Comparison of ENCODE assay signal across 12 cellular contexts in genomic region chr6:36350681-36351091, GRCh38. TPM values are rescaled to one million over a fixed set of nuclear protein-coding genes. Genes with fewer than 3 reads are reported as not detected.
DNase-seq lines count a peak whose midpoint lies in the region; ATAC-seq and TF ChIP-seq lines count a peak whose summit lies in the region.
"Had no signal": no experiment of that assay in that cellular context is flagged by ENCODE, and none has a peak within 500 bp of the region (broad histone marks: within the 10 kb centered on the region; RNA-seq: fewer than 3 reads in every experiment).

No MANE protein-coding gene starts in this region.

- no peaks in the 10 kb centered on the region for H3K36me3 ChIP-seq in endodermal cell (ENCODE audit: control insufficient read depth, insufficient read depth, low read length)
- H3K36me3 ChIP-seq: neutrophil had no signal

- DNase-seq in AG10803 (ENCODE audit: low read depth): peak; percentile 70
- DNase-seq in MV-4-11 (lab: John Stamatoyannopoulos, UW): peak; percentile 20
- peak; percentile 29 for DNase-seq in endodermal cell
- DNase-seq in hippocampal formation (lab: John Stamatoyannopoulos, UW): no peak
- no peak for DNase-seq in CD14-positive monocyte (ENCODE audit: low spot score)
- no peak for DNase-seq in activated CD4-positive, alpha-beta T cell treated with anti-CD3 and anti-CD28 coated beads, Interleukin-2, amount 10 ng/mL, durations not matched to agents 24 days and 14 days
- DNase-seq: DMS153, NCI-H2029 had no signal

- no peaks in the 10 kb centered on the region for H3K27me3 ChIP-seq in endodermal cell (ENCODE audit: control insufficient read depth, insufficient read depth, low read length, poor library complexity, severe bottlenecking)
- H3K27me3 ChIP-seq: neutrophil had no signal

- peaks cover 5% of the 10 kb centered on the region for H3K9me3 ChIP-seq in endodermal cell (ENCODE audit: control insufficient read depth, low read length)
- H3K9me3 ChIP-seq: neutrophil had no signal

- 72 to 90% methylated on average over 2 to 9 of the region's 9 CpGs for WGBS in endodermal cell (ENCODE audit: insufficient coverage in 1 of 2, insufficient read length in 1 of 2), 2 experiments

- H3K27me3 Mint-ChIP-seq in endodermal cell (ENCODE audit: insufficient read depth) (no peaks in the 10 kb centered on the region), nephron (ENCODE audit: low read depth) (peaks cover 10% of the 10 kb centered on the region), CD14-positive monocyte (ENCODE audit: low read depth in 3 of 3) (peaks cover 2 to 7% (median 4%) of the 10 kb centered on the region in 3 donors)
- peaks cover 50% of the 10 kb centered on the region for H3K27me3 Mint-ChIP-seq in activated CD4-positive, alpha-beta T cell treated with anti-CD3 and anti-CD28 coated beads, Interleukin-2, amount 10 ng/mL, durations not matched to agents 24 days and 14 days

- H3K4me3 Mint-ChIP-seq in endodermal cell: no peak overlapping the region
- peak overlapping the region in 1 of 3 experiments; percentile 7 for H3K4me3 Mint-ChIP-seq in nephron
- no peak overlapping the region for H3K4me3 Mint-ChIP-seq in CD14-positive monocyte
- H3K4me3 Mint-ChIP-seq in activated CD4-positive, alpha-beta T cell treated with anti-CD3 and anti-CD28 coated beads, Interleukin-2, amount 10 ng/mL, durations not matched to agents 24 days and 14 days: no peak overlapping the region
- H3K4me3 Mint-ChIP-seq: activated T-helper 17 cell treated with anti-CD3 and anti-CD28 coated beads, Interleukin-2, amount 50 U/mL, for 72 hours had no signal

- H3K4me3 ChIP-seq in AG10803 (ENCODE audit: low read length): no peak overlapping the region
- H3K4me3 ChIP-seq in endodermal cell (ENCODE audit: low read length): no peak overlapping the region

- no peaks in the 10 kb centered on the region for H3K4me1 ChIP-seq in endodermal cell (ENCODE audit: control insufficient read depth, insufficient read depth, low read length)

- peaks cover 11% of the 10 kb centered on the region for H3K4me1 Mint-ChIP-seq in endodermal cell
- H3K4me1 Mint-ChIP-seq in nephron: peaks cover 37% of the 10 kb centered on the region
- peaks cover 13% of the 10 kb centered on the region for H3K4me1 Mint-ChIP-seq in CD14-positive monocyte
- H3K4me1 Mint-ChIP-seq in activated CD4-positive, alpha-beta T cell treated with anti-CD3 and anti-CD28 coated beads, Interleukin-2, amount 10 ng/mL, durations not matched to agents 24 days and 14 days: peaks cover 6% of the 10 kb centered on the region

- no peak overlapping the region for H3K9ac ChIP-seq in endodermal cell (ENCODE audit: extremely low read depth, low read length, poor library complexity, severe bottlenecking)

- TF ChIP-seq CTCF in AG10803 (conservative IDR thresholded peaks at IDR 0.05; ENCODE audit: low read length): no peak
- TF ChIP-seq CTCF in endodermal cell (conservative IDR thresholded peaks at IDR 0.05): no peak
- TF ChIP-seq CTCF in nephron (IDR thresholded peaks at IDR 0.05; ENCODE audit: unreplicated experiment in 3 of 3): no peak
- no peak for TF ChIP-seq CTCF in CD14-positive monocyte (IDR thresholded peaks at IDR 0.05)

- no peak for ATAC-seq in HG03108 (IDR thresholded peaks at IDR 0.05; ENCODE audit: unreplicated experiment)
- ATAC-seq: activated T-helper 17 cell treated with anti-CD3 and anti-CD28 coated beads, Interleukin-2, amount 50 U/mL, for 72 hours had no signal

- H3K36me3 Mint-ChIP-seq in endodermal cell (ENCODE audit: low read depth) (no peaks in the 10 kb centered on the region), nephron (ENCODE audit: low read depth) (peaks cover 4% of the 10 kb centered on the region), CD14-positive monocyte (peaks cover 0 to 1% of the 10 kb centered on the region in 2 donors)
- H3K36me3 Mint-ChIP-seq in activated CD4-positive, alpha-beta T cell treated with anti-CD3 and anti-CD28 coated beads, Interleukin-2, amount 10 ng/mL, durations not matched to agents 24 days and 14 days (ENCODE audit: low read depth): no peaks in the 10 kb centered on the region

- peaks cover 4% of the 10 kb centered on the region for H3K9me3 Mint-ChIP-seq in endodermal cell
- peaks cover 7% of the 10 kb centered on the region for H3K9me3 Mint-ChIP-seq in nephron
- H3K9me3 Mint-ChIP-seq in CD14-positive monocyte: peaks cover 0 to 7% (median 0%) of the 10 kb centered on the region in 7 donors
- H3K9me3 Mint-ChIP-seq in activated CD4-positive, alpha-beta T cell treated with anti-CD3 and anti-CD28 coated beads, Interleukin-2, amount 10 ng/mL, durations not matched to agents 24 days and 14 days: peaks cover 4% of the 10 kb centered on the region
- H3K9me3 Mint-ChIP-seq: activated T-helper 17 cell treated with anti-CD3 and anti-CD28 coated beads, Interleukin-2, amount 50 U/mL, for 72 hours had no signal

- H3K27ac Mint-ChIP-seq in endodermal cell: no peak overlapping the region
- H3K27ac Mint-ChIP-seq in nephron: peak overlapping the region; percentile 55 to 95 (median 88)
- H3K27ac Mint-ChIP-seq in CD14-positive monocyte: no peak overlapping the region
- H3K27ac Mint-ChIP-seq in activated CD4-positive, alpha-beta T cell treated with anti-CD3 and anti-CD28 coated beads, Interleukin-2, amount 10 ng/mL, durations not matched to agents 24 days and 14 days: no peak overlapping the region
- H3K27ac Mint-ChIP-seq: activated T-helper 17 cell treated with anti-CD3 and anti-CD28 coated beads, Interleukin-2, amount 50 U/mL, for 72 hours had no signal

- intact Hi-C loops in CD14-positive monocyte (cut with micrococcal nuclease): no loop called here
- intact Hi-C loops in activated CD4-positive, alpha-beta T cell treated with anti-CD3 and anti-CD28 coated beads, Interleukin-2, amount 10 ng/mL, durations not matched to agents 24 days and 14 days (cut with micrococcal nuclease): no loop called here

- H3K27ac ChIP-seq in endodermal cell (ENCODE audit: low read depth, low read length): no peak overlapping the region
- H3K27ac ChIP-seq: neutrophil had no signal

RNA-seq across cellular contexts. Expression of gene BNIP5, which starts 14.0 kb away (rescaled TPM):
- total RNA-seq in endodermal cell: not detected
- not detected for polyA plus RNA-seq in endodermal cell (2013, experiment 1 of 2)
- polyA plus RNA-seq in endodermal cell (2013, experiment 2 of 2): 0.08 TPM
- polyA plus RNA-seq in CD14-positive monocyte: not detected
- total RNA-seq in activated CD4-positive, alpha-beta T cell treated with anti-CD3 and anti-CD28 coated beads, Interleukin-2, amount 10 ng/mL, durations not matched to agents 24 days and 14 days: not detected in 2 replicates
- total RNA-seq: activated T-helper 17 cell treated with anti-CD3 and anti-CD28 coated beads, Interleukin-2, amount 50 U/mL, for 72 hours had no signal

RNA-seq across cellular contexts. Expression of gene ETV7, which starts 36.8 kb away (rescaled TPM):
- under 1 TPM; 0.42 TPM for total RNA-seq in endodermal cell
- 0.18 TPM for polyA plus RNA-seq in endodermal cell (2013, experiment 1 of 2)
- 0.41 TPM for polyA plus RNA-seq in endodermal cell (2013, experiment 2 of 2)
- polyA plus RNA-seq in CD14-positive monocyte: 1 to 10 TPM in 1 of 2 donors, under 1 TPM in 1; 0.10 to 2.2 TPM
- 0.54 and 0.57 TPM in 2 replicates for total RNA-seq in activated CD4-positive, alpha-beta T cell treated with anti-CD3 and anti-CD28 coated beads, Interleukin-2, amount 10 ng/mL, durations not matched to agents 24 days and 14 days

Comparison
In these comparisons a context has a peak if more than half of its experiments do, and no peak if none do; other contexts are left out.
1. DNase-seq: peak in AG10803 (single experiment), MV-4-11 (single experiment) and endodermal cell (single experiment); none in hippocampal formation (0 of 2), CD14-positive monocyte (single experiment) and activated CD4-positive, alpha-beta T cell treated with anti-CD3 and anti-CD28 coated beads, Interleukin-2, amount 10 ng/mL, durations not matched to agents 24 days and 14 days (single experiment).
2. H3K27ac Mint-ChIP-seq: peak in nephron (3 of 3); none in endodermal cell (single experiment), CD14-positive monocyte (0 of 7) and activated CD4-positive, alpha-beta T cell treated with anti-CD3 and anti-CD28 coated beads, Interleukin-2, amount 10 ng/mL, durations not matched to agents 24 days and 14 days (single experiment).